In genomic region chr16:11292076-11292748, GRCh38 we compare ENCODE assay signal across 35 cellular contexts. TPM values are rescaled to one million over a fixed set of nuclear protein-coding genes. Genes with fewer than 3 reads are reported as not detected.
"Had no signal": no experiment of that assay in that cellular context is flagged by ENCODE, and none has a peak within 500 bp of the region (broad histone marks: within the 10 kb centered on the region; RNA-seq: fewer than 3 reads in every experiment).

No MANE protein-coding gene starts in this region.

- H3K9me3 ChIP-seq: left lung, lower lobe of right lung, pancreas, prostate gland, sigmoid colon, spleen, stomach, testis, thyroid gland, transverse colon, upper lobe of left lung, vagina had no signal

- ATAC-seq: left colon; lower lobe of right lung; natural killer cell; pancreas; right cardiac atrium; stimulated activated effector memory CD8-positive, alpha-beta T cell treated with anti-CD3 and anti-CD28 coated beads, Interleukin-12 subunit alpha, Interleukin-12 subunit beta, amount 100 ng/mL, for 72 hours; stimulated activated naive CD8-positive, alpha-beta T cell treated with anti-CD3 and anti-CD28 coated beads, Interleukin-15, Interleukin-2, amounts not matched to agents 100 U/mL and 50 U/mL, for 24 hours had no signal

- H3K27ac ChIP-seq: left lung, lower lobe of right lung, neural progenitor cell, pancreas, prostate gland, sigmoid colon, spleen, stomach, testis, transverse colon, upper lobe of left lung, vagina had no signal

- H2AFZ ChIP-seq: neural progenitor cell had no signal

- H3K36me3 Mint-ChIP-seq: mesothelial cell of epicardium; naive B cell; natural killer cell; neural progenitor cell; stimulated activated effector memory CD8-positive, alpha-beta T cell treated with anti-CD3 and anti-CD28 coated beads, Interleukin-12 subunit alpha, Interleukin-12 subunit beta, amount 100 ng/mL, for 72 hours had no signal

- H3K9me3 Mint-ChIP-seq: mesothelial cell of epicardium; naive B cell; natural killer cell; stimulated activated effector memory CD8-positive, alpha-beta T cell treated with anti-CD3 and anti-CD28 coated beads, Interleukin-12 subunit alpha, Interleukin-12 subunit beta, amount 100 ng/mL, for 72 hours had no signal

- H3K4me1 ChIP-seq: prostate gland had no signal

- H3K27me3 ChIP-seq: left lung, neural progenitor cell, pancreas, sigmoid colon, stomach, testis, thyroid gland, transverse colon, upper lobe of left lung, vagina had no signal

- H3K4me2 ChIP-seq: neural progenitor cell had no signal

- H3K4me3 ChIP-seq: left lung, lower lobe of right lung, neural progenitor cell, pancreas, prostate gland, sigmoid colon, spleen, stomach, testis, thyroid gland, transverse colon, upper lobe of left lung, vagina had no signal

- H3K36me3 ChIP-seq: left lung, lower lobe of right lung, neural progenitor cell, pancreas, prostate gland, sigmoid colon, spleen, stomach, thyroid gland, transverse colon, upper lobe of left lung, vagina had no signal

- DNase-seq: hypothalamus; immature natural killer cell; kidney; left colon; left lung; lower lobe of right lung; mammary epithelial cell; mesenchymal stem cell; naive B cell; natural killer cell; nephron progenitor cell; pancreas; posterior cingulate gyrus; retina; right cardiac atrium; sigmoid colon; small intestine; spleen; stimulated activated CD4-positive, alpha-beta T cell treated with anti-CD3 and anti-CD28 coated beads, Interleukin-4, amount 100 ng/mL, for 24 hours; stimulated activated naive CD8-positive, alpha-beta T cell treated with anti-CD3 and anti-CD28 coated beads, Interleukin-15, Interleukin-2, amounts not matched to agents 100 U/mL and 50 U/mL, for 24 hours; stomach; testis; thyroid gland; transverse colon; upper lobe of left lung had no signal

- H3K9ac ChIP-seq: neural progenitor cell had no signal

- H3K4me3 Mint-ChIP-seq: immature natural killer cell; mesothelial cell of epicardium; natural killer cell; stimulated activated effector memory CD8-positive, alpha-beta T cell treated with anti-CD3 and anti-CD28 coated beads, Interleukin-12 subunit alpha, Interleukin-12 subunit beta, amount 100 ng/mL, for 72 hours had no signal

- H3K27ac Mint-ChIP-seq: immature natural killer cell; natural killer cell; nephron progenitor cell; neural progenitor cell; stimulated activated effector memory CD8-positive, alpha-beta T cell treated with anti-CD3 and anti-CD28 coated beads, Interleukin-12 subunit alpha, Interleukin-12 subunit beta, amount 100 ng/mL, for 72 hours had no signal

- FAIRE-seq: islet of Langerhans, kidney, pancreas, small intestine had no signal

RNA-seq across cellular contexts. Expression of gene PRM1, which starts 11.1 kb away (rescaled TPM):
- total RNA-seq: kidney, left colon, left lung, liver, lower lobe of right lung, mammary epithelial cell, mesothelial cell of epicardium, mononuclear cell, natural killer cell, omental fat pad, pancreas, right cardiac atrium, sigmoid colon, spleen, stomach, transverse colon, upper lobe of left lung, urinary bladder, vagina had no signal
- polyA plus RNA-seq: immature natural killer cell, liver, mammary epithelial cell, pancreas, right cardiac atrium, sigmoid colon, small intestine, spleen, stomach, urinary bladder had no signal

RNA-seq across cellular contexts. Expression of gene PRM2, which starts 15.9 kb away (rescaled TPM):
- total RNA-seq: kidney, left colon, left lung, liver, lower lobe of right lung, mammary epithelial cell, mesothelial cell of epicardium, mononuclear cell, natural killer cell, omental fat pad, pancreas, right cardiac atrium, sigmoid colon, spleen, stomach, transverse colon, upper lobe of left lung, urinary bladder, vagina had no signal
- polyA plus RNA-seq: immature natural killer cell, liver, mammary epithelial cell, pancreas, right cardiac atrium, sigmoid colon, small intestine, spleen, stomach, urinary bladder had no signal

RNA-seq across cellular contexts. Expression of gene PRM3, which starts 18.8 kb away (rescaled TPM):
- total RNA-seq: kidney, left colon, left lung, liver, lower lobe of right lung, mammary epithelial cell, mesothelial cell of epicardium, mononuclear cell, natural killer cell, omental fat pad, pancreas, prostate gland, right cardiac atrium, sigmoid colon, spleen, stomach, thyroid gland, transverse colon, upper lobe of left lung, urinary bladder, vagina had no signal
- polyA plus RNA-seq: immature natural killer cell, liver, mammary epithelial cell, pancreas, right cardiac atrium, sigmoid colon, small intestine, spleen, stomach, urinary bladder had no signal

RNA-seq across cellular contexts. Expression of gene TNP2, which starts 23.1 kb away (rescaled TPM):
- total RNA-seq: kidney, left colon, left lung, liver, lower lobe of right lung, mammary epithelial cell, mesothelial cell of epicardium, mononuclear cell, natural killer cell, omental fat pad, pancreas, prostate gland, right cardiac atrium, sigmoid colon, spleen, stomach, thyroid gland, transverse colon, upper lobe of left lung, urinary bladder, vagina had no signal
- polyA plus RNA-seq: immature natural killer cell, liver, mammary epithelial cell, pancreas, right cardiac atrium, sigmoid colon, small intestine, spleen, stomach, urinary bladder had no signal
